ENCODE assay signal across 8 cellular contexts in genomic region chrX:1394731-1395501, GRCh38. TPM values are rescaled to one million over a fixed set of nuclear protein-coding genes. Genes with fewer than 3 reads are reported as not detected.
A peak's percentile ranks its signal among the peaks of the same experiment; 100 is the strongest.
DNase-seq lines count a peak whose midpoint lies in the region; ATAC-seq and TF ChIP-seq lines count a peak whose summit lies in the region.
"Had no signal": no experiment of that assay in that cellular context is flagged by ENCODE, and none has a peak within 500 bp of the region (broad histone marks: within the 10 kb centered on the region; RNA-seq: fewer than 3 reads in every experiment).

No MANE protein-coding gene starts in this region.

- H3K9ac ChIP-seq in iPS-15b (ENCODE audit: low read depth, low read length) = no peak overlapping the region

- H3K4me1 ChIP-seq in iPS-15b (ENCODE audit: control insufficient read depth, insufficient read depth, low read length) = no peaks in the 10 kb centered on the region

- peak overlapping the region in 11 of 21 experiments; percentile 7 to 99 (median 63) for H3K27ac ChIP-seq in skin epidermis
- no peak overlapping the region for H3K27ac ChIP-seq in coronary artery

- peaks cover 4% of the 10 kb centered on the region for H3K27me3 Mint-ChIP-seq in HFFc6 (ENCODE audit: insufficient read depth)
- no peaks in the 10 kb centered on the region for H3K27me3 Mint-ChIP-seq in activated T-helper 17 cell treated with anti-CD3 and anti-CD28 coated beads, Interleukin-2, amount 50 U/mL, for 72 hours

- peak overlapping the region; percentile 95 for H3K4me3 Mint-ChIP-seq in HFFc6
- H3K4me3 Mint-ChIP-seq in activated T-helper 17 cell treated with anti-CD3 and anti-CD28 coated beads, Interleukin-2, amount 50 U/mL, for 72 hours = peak overlapping the region; percentile 88

- no peaks in the 10 kb centered on the region for H3K27me3 ChIP-seq in iPS-15b (ENCODE audit: control insufficient read depth, insufficient read depth, low read length)

- TF ChIP-seq CTCF in HFFc6 (IDR thresholded peaks at IDR 0.05) (no peak), coronary artery (IDR thresholded peaks at IDR 0.05) (no peak)

- DNase-seq in HFFc6 (no peak), NCI-H82 treated with DMSO at 0.1 percent for 48 hours (lab: John Stamatoyannopoulos, UW; ENCODE audit: unreplicated experiment) (no peak), coronary artery (ENCODE audit: low spot score) (no peak)
- DNase-seq: NCI-H1048 had no signal

- no peak for ATAC-seq in activated T-helper 17 cell treated with anti-CD3 and anti-CD28 coated beads, Interleukin-2, amount 50 U/mL, for 72 hours (replicated peaks)
- ATAC-seq in HG03095 (IDR thresholded peaks at IDR 0.05; ENCODE audit: unreplicated experiment) = no peak

- no peaks in the 10 kb centered on the region for H3K9me3 Mint-ChIP-seq in HFFc6
- no peaks in the 10 kb centered on the region for H3K9me3 Mint-ChIP-seq in activated T-helper 17 cell treated with anti-CD3 and anti-CD28 coated beads, Interleukin-2, amount 50 U/mL, for 72 hours

- H3K4me1 Mint-ChIP-seq in HFFc6 (ENCODE audit: low read depth) = peaks cover 35% of the 10 kb centered on the region
- H3K4me1 Mint-ChIP-seq in activated T-helper 17 cell treated with anti-CD3 and anti-CD28 coated beads, Interleukin-2, amount 50 U/mL, for 72 hours = peaks cover 25% of the 10 kb centered on the region

- H3K36me3 ChIP-seq in iPS-15b (ENCODE audit: control insufficient read depth, insufficient read depth, low read length) = peaks cover 33% of the 10 kb centered on the region

- H3K4me3 ChIP-seq in iPS-15b (ENCODE audit: low read depth, low read length) (peak overlapping the region; percentile 3), skin epidermis (peak overlapping the region in 1 of 7 experiments; percentile 9), coronary artery (no peak overlapping the region)

- no peaks in the 10 kb centered on the region for H3K9me3 ChIP-seq in iPS-15b (ENCODE audit: control insufficient read depth, insufficient read depth, low read length)

- H3K36me3 Mint-ChIP-seq in HFFc6 (ENCODE audit: low read depth) = peaks cover 18% of the 10 kb centered on the region
- peaks cover 48% of the 10 kb centered on the region for H3K36me3 Mint-ChIP-seq in activated T-helper 17 cell treated with anti-CD3 and anti-CD28 coated beads, Interleukin-2, amount 50 U/mL, for 72 hours (ENCODE audit: low read depth)

- H3K27ac Mint-ChIP-seq in HFFc6 = peak overlapping the region; percentile 93
- H3K27ac Mint-ChIP-seq in activated T-helper 17 cell treated with anti-CD3 and anti-CD28 coated beads, Interleukin-2, amount 50 U/mL, for 72 hours = peak overlapping the region; percentile 92

RNA-seq across cellular contexts. Expression of gene SLC25A6, which starts 3.0 kb away (rescaled TPM):
- total RNA-seq in HFFc6 (2021; fragmentation: NEBNext Ultra II Directional; extraction: Animal tissue kit (Norgen Biotek cat#: 25700)) = 100 to 1,000 TPM; 295 to 345 (median 320) TPM
- total RNA-seq in activated T-helper 17 cell treated with anti-CD3 and anti-CD28 coated beads, Interleukin-2, amount 50 U/mL, for 72 hours = 100 to 1,000 TPM; 373 to 401 TPM

RNA-seq across cellular contexts. Expression of gene ASMTL, which starts 57.8 kb away (rescaled TPM):
- total RNA-seq in HFFc6 (2021; fragmentation: NEBNext Ultra II Directional; extraction: Animal tissue kit (Norgen Biotek cat#: 25700)) = 10 to 100 TPM; 26.8 to 35.1 (median 32.8) TPM
- 10 to 100 TPM; 50.6 to 65.5 TPM for total RNA-seq in activated T-helper 17 cell treated with anti-CD3 and anti-CD28 coated beads, Interleukin-2, amount 50 U/mL, for 72 hours

RNA-seq across cellular contexts. Expression of gene IL3RA, which starts 58.3 kb away (rescaled TPM):
- under 1 TPM in 2 of 6 experiments, not detected in 4; 0.09 to 0.13 TPM for total RNA-seq in HFFc6 (2021; fragmentation: NEBNext Ultra II Directional; extraction: Animal tissue kit (Norgen Biotek cat#: 25700))
- total RNA-seq in activated T-helper 17 cell treated with anti-CD3 and anti-CD28 coated beads, Interleukin-2, amount 50 U/mL, for 72 hours = 1 to 10 TPM in 1 of 2 donors, under 1 TPM in 1; 0.52 to 1.2 TPM

Comparison
In these comparisons a context has a peak if more than half of its experiments do, and no peak if none do; other contexts are left out.
1. H3K27ac ChIP-seq: peak in skin epidermis (11 of 21); none in coronary artery (0 of 2).